ENCODE assay signal across 9 cellular contexts in genomic region chr19:53903055-53903680, GRCh38. TPM values are rescaled to one million over a fixed set of nuclear protein-coding genes. Genes with fewer than 3 reads are reported as not detected.
DNase-seq lines count a peak whose midpoint lies in the region; ATAC-seq, FAIRE-seq and TF ChIP-seq lines count a peak whose summit lies in the region.
"Had no signal": no experiment of that assay in that cellular context is flagged by ENCODE, and none has a peak within 500 bp of the region (broad histone marks: within the 10 kb centered on the region; RNA-seq: fewer than 3 reads in every experiment).

No MANE protein-coding gene starts in this region.

- no peak for FAIRE-seq in GM12892 (lab: Jason Lieb, UNC)

- no peak for TF ChIP-seq CTCF in RWPE1 (conservative IDR thresholded peaks at IDR 0.05; ENCODE audit: low read depth)
- no peak for TF ChIP-seq CTCF in fibroblast of mammary gland (conservative IDR thresholded peaks at IDR 0.05; ENCODE audit: control insufficient read depth, insufficient read depth, low read depth, low read length)

- no peak for ATAC-seq in GM21447 (IDR thresholded peaks at IDR 0.05; ENCODE audit: unreplicated experiment)
- no peak for ATAC-seq in HG02623 (IDR thresholded peaks at IDR 0.05; ENCODE audit: unreplicated experiment)

- peak in 5 of 6 experiments; percentile 12 to 66 (median 32) for DNase-seq in stimulated activated naive CD4-positive, alpha-beta T cell (lab: John Stamatoyannopoulos, UW)
- DNase-seq in stimulated activated naive CD4-positive, alpha-beta T cell treated with Interleukin-2 at 50 U/mL for 16 hours (lab: John Stamatoyannopoulos, UW), result no peak
- DNase-seq in RWPE1 (ENCODE audit: low spot score) (peak; percentile 44), fibroblast of mammary gland (ENCODE audit: low read depth) (peak; percentile 50), NCI-H2081 (lab: John Stamatoyannopoulos, UW) (no peak), GM12892 (ENCODE audit: insufficient read length) (no peak)
- DNase-seq: GDM1 had no signal

- POLR2A ChIA-PET in RWPE1 (lab: Yijun Ruan, JAX; ENCODE audit: low non-redundant PET), result no interaction called here

- no peak overlapping the region for H3K4me3 ChIP-seq in fibroblast of mammary gland (ENCODE audit: control insufficient read depth, low read depth, low read length)

- CTCF ChIA-PET in RWPE1 (lab: Yijun Ruan, JAX), result interaction anchor here (0.7 to 1.0 kb wide), 2 partner anchors 31 to 157 kb away, joined by 3 to 4 read pairs; no protein-coding TSS in a partner anchor

- no peak for TF ChIP-seq POLR2A in GM12892 (IDR thresholded peaks at IDR 0.05; ENCODE audit: low read depth, low read length)

- H3K27ac ChIP-seq in RWPE1, result no peak overlapping the region

RNA-seq across cellular contexts. Expression of gene CACNG7, which starts 5.9 kb away (rescaled TPM):
- not detected for polyA plus RNA-seq in GM12892 (2012; ENCODE audit: missing spikeins)

RNA-seq across cellular contexts. Expression of gene PRKCG, which starts 21.2 kb away (rescaled TPM):
- not detected for polyA plus RNA-seq in GM12892 (2012; ENCODE audit: missing spikeins)

RNA-seq across cellular contexts. Expression of gene MYADM, which starts 35.5 kb away (rescaled TPM):
- polyA plus RNA-seq in GM12892 (2012; ENCODE audit: missing spikeins), result 2.1 TPM

RNA-seq across cellular contexts. Expression of gene CACNG8, which starts 59.6 kb away (rescaled TPM):
- polyA plus RNA-seq in GM12892 (2012; ENCODE audit: missing spikeins), result 0.04 TPM

Comparison
In these comparisons a context has a peak if more than half of its experiments do, and no peak if none do; other contexts are left out.
1. DNase-seq: peak in stimulated activated naive CD4-positive, alpha-beta T cell (5 of 6), RWPE1 (single experiment) and fibroblast of mammary gland (single experiment); none in stimulated activated naive CD4-positive, alpha-beta T cell treated with Interleukin-2 at 50 U/mL for 16 hours (single experiment), NCI-H2081 (0 of 2) and GM12892 (single experiment).